9 cellular contexts compared by ENCODE assay signal in the genomic region with DNA sequence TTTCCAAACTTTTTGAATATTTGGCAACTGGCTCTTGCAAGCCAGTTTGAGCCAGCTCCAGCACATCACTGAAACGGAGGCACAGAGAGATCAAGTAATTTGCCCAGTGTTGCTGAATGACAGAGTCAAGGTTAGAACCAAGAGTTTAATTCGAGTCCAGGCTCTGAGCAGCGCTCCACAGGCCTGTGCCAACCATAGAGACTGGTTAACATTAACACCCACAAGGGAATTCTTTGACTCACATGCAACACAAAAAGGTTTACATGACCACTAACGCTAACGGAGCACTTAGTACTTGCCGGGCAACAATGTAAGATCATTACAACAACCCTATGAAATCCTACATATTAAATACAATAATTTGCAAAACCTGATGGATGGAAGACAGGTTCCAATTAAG. TPM values are rescaled to one million over a fixed set of nuclear protein-coding genes. Genes with fewer than 3 reads are reported as not detected.
DNase-seq lines count a peak whose midpoint lies in the region; ATAC-seq and TF ChIP-seq lines count a peak whose summit lies in the region.
"Had no signal": no experiment of that assay in that cellular context is flagged by ENCODE, and none has a peak within 500 bp of the region (broad histone marks: within the 10 kb centered on the region; RNA-seq: fewer than 3 reads in every experiment).

No MANE protein-coding gene starts in this region.

- H3K9me3 ChIP-seq in DOHH2 (ENCODE audit: control insufficient read depth, insufficient read depth, low read length) (no peaks in the 10 kb centered on the region), ovary (no peaks in the 10 kb centered on the region)

- peaks cover 67% of the 10 kb centered on the region for H3K4me1 Mint-ChIP-seq in central memory CD8-positive, alpha-beta T cell

- no peaks in the 10 kb centered on the region for H3K9me2 ChIP-seq in DOHH2 (replicated peaks; ENCODE audit: control insufficient read depth, low read length)

- peak overlapping the region; percentile 14 for H3K27ac Mint-ChIP-seq in central memory CD8-positive, alpha-beta T cell (ENCODE audit: low read depth)

- no peak for TF ChIP-seq EP300 in ovary (IDR thresholded peaks at IDR 0.05)

- no peaks in the 10 kb centered on the region for H3K36me3 ChIP-seq in DOHH2 (ENCODE audit: control insufficient read depth, low read length)
- H3K36me3 ChIP-seq in rectal smooth muscle tissue (ENCODE audit: control insufficient read depth, insufficient read depth, low read length) = no peaks in the 10 kb centered on the region
- H3K36me3 ChIP-seq in ovary = no peaks in the 10 kb centered on the region

- peaks cover 5% of the 10 kb centered on the region for H3K27me3 ChIP-seq in DOHH2 (ENCODE audit: control insufficient read depth, low read length)
- H3K27me3 ChIP-seq in rectal smooth muscle tissue (ENCODE audit: control insufficient read depth, insufficient read depth, low read length) = no peaks in the 10 kb centered on the region
- no peaks in the 10 kb centered on the region for H3K27me3 ChIP-seq in ovary

- peak overlapping the region; percentile 93 for H3K4me3 Mint-ChIP-seq in central memory CD8-positive, alpha-beta T cell

- H3K4me1 ChIP-seq in DOHH2 (ENCODE audit: control insufficient read depth, low read length) = peaks cover 47% of the 10 kb centered on the region
- peaks cover 28% of the 10 kb centered on the region for H3K4me1 ChIP-seq in rectal smooth muscle tissue (ENCODE audit: control insufficient read depth, insufficient read depth, low read length)
- H3K4me1 ChIP-seq in ovary (ENCODE audit: insufficient read depth) = peaks cover 5% of the 10 kb centered on the region

- H3K4me2 ChIP-seq in DOHH2 (ENCODE audit: low read length) = peak overlapping the region; percentile 77

- ATAC-seq in central memory CD8-positive, alpha-beta T cell (replicated peaks; ENCODE audit: extremely low read depth, poor library complexity, severe bottlenecking) = no peak

- H3K9me3 Mint-ChIP-seq in central memory CD8-positive, alpha-beta T cell = no peaks in the 10 kb centered on the region

- H3K79me2 ChIP-seq in DOHH2 (ENCODE audit: control insufficient read depth, low read length) = peaks cover 61% of the 10 kb centered on the region

- DNase-seq in OCI-M1 (lab: John Stamatoyannopoulos, UW) (peak; percentile 47), ovary (no peak), cerebellar nuclear complex (lab: John Stamatoyannopoulos, UW) (no peak), HT-29 (ENCODE audit: low spot score) (no peak), NOMO-1 treated with dmso at 0.1 percent for 144 hours (lab: John Stamatoyannopoulos, UW; ENCODE audit: unreplicated experiment) (no peak)
- DNase-seq in central memory CD8-positive, alpha-beta T cell (ENCODE audit: low spot score in 2 of 2) = no peak
- DNase-seq: NCI-H1417 treated with DMSO at 0.1 percent for 48 hours had no signal

- TF ChIP-seq POLR2A in ovary (IDR thresholded peaks at IDR 0.05) = no peak

- H4K20me1 ChIP-seq in DOHH2 (ENCODE audit: control insufficient read depth, insufficient read depth, low read depth, low read length) = peaks cover 15% of the 10 kb centered on the region

- WGBS in ovary, 3 donors = 34 to 47% (median 42%) methylated on average over 6 of the region's 6 CpGs

- TF ChIP-seq CTCF in DOHH2 (IDR thresholded peaks at IDR 0.05; ENCODE audit: low read depth, low read length, poor library complexity, severe bottlenecking) = no peak
- no peak for TF ChIP-seq CTCF in ovary (IDR thresholded peaks at IDR 0.05)

- H3K27me3 Mint-ChIP-seq in central memory CD8-positive, alpha-beta T cell = no peaks in the 10 kb centered on the region

- H3K4me3 ChIP-seq in DOHH2 (ENCODE audit: low read length) (peak overlapping the region; percentile 77), rectal smooth muscle tissue (ENCODE audit: low read length) (peak overlapping the region; percentile 66), ovary (no peak overlapping the region)

- H3F3A ChIP-seq in DOHH2 (ENCODE audit: control insufficient read depth, insufficient read depth) = 0 out of 2 replicates have a peak, but pooled peaks cover 3% of the 10 kb centered on the region

- H3K36me3 Mint-ChIP-seq in central memory CD8-positive, alpha-beta T cell (ENCODE audit: insufficient read depth) = peaks cover 13% of the 10 kb centered on the region

- H3K27ac ChIP-seq in DOHH2 (ENCODE audit: low read depth, low read length) (no peak overlapping the region), rectal smooth muscle tissue (ENCODE audit: low read depth, low read length) (peak overlapping the region; percentile 92), ovary (no peak overlapping the region)

- H3K9ac ChIP-seq in rectal smooth muscle tissue (ENCODE audit: low read length) = no peak overlapping the region

- intact Hi-C loops in ovary (cut with DNase I) = no loop called here

RNA-seq across cellular contexts. Expression of a gene that starts 1.5 kb away (rescaled TPM):
- total RNA-seq in ovary = 10 to 100 TPM in 6 of 7 donors, 1 to 10 TPM in 1; 7.6 to 44.5 (median 15.4) TPM
- 10 to 100 TPM; 57.3 to 63.3 TPM for polyA plus RNA-seq in ovary
- 2.7 and 4.0 TPM in 2 replicates for total RNA-seq in HT-29 (2014; rRNA removed; shearing (Covaris generic))

RNA-seq across cellular contexts. Expression of a gene that starts 55.7 kb away (rescaled TPM):
- 100 to 1,000 TPM in 4 of 7 donors, 10 to 100 TPM in 3; 58.9 to 113 (median 110) TPM for total RNA-seq in ovary
- polyA plus RNA-seq in ovary = 10 to 100 TPM; 48.2 to 99.5 TPM
- 26.6 and 27.0 TPM in 2 replicates for total RNA-seq in HT-29 (2014; rRNA removed; shearing (Covaris generic))
